Comparison of ENCODE assay signal across 22 cellular contexts in the genomic region with DNA sequence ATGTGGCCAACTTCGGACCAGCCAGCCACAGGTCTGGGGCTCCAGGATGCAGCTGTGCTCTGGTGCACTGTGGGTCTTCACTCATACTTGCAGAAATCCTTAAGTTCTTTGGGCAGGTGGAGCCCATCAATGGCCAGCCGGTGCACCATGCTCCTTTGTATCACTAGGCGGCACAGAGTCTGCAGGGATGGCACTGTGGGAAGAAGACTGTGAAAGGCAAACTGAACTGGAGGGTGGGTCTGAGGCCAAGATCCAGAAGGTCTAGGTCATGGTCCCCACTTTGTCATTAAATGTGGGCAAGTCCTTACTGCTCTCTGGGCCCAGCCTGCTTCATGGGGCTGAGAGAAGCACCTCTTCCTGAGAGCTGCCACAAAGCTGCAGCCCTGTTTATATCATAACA. TPM values are rescaled to one million over a fixed set of nuclear protein-coding genes. Genes with fewer than 3 reads are reported as not detected.
A peak's percentile ranks its signal among the peaks of the same experiment; 100 is the strongest.
DNase-seq lines count a peak whose midpoint lies in the region; ATAC-seq, FAIRE-seq and TF ChIP-seq lines count a peak whose summit lies in the region.
"Had no signal": no experiment of that assay in that cellular context is flagged by ENCODE, and none has a peak within 500 bp of the region (broad histone marks: within the 10 kb centered on the region; RNA-seq: fewer than 3 reads in every experiment).

No MANE protein-coding gene starts in this region.

- H3K4me2 ChIP-seq in HepG2 (ENCODE audit: low read depth, low read length) = peak overlapping the region; percentile 85

- in situ Hi-C loops in HepG2 (cut with HindIII; ENCODE audit: extremely low pct_ligation_motif_present, low pct_unique_long_range_greater_than_20kb) = no loop called here
- in situ Hi-C loops in KBM-7 (cut with MboI; ENCODE audit: low pct_unique_long_range_greater_than_20kb, low sequenced_read_pairs) = no loop called here

- no TSS peak for BruUV-seq in HepG2 (replicated peaks; lab: Mats Ljungman, UMichigan)

- CTCF ChIA-PET in HepG2 (lab: Yijun Ruan, JAX; ENCODE audit: low intra/inter-chr PET ratio, low total read pairs) (interaction anchor here (2.6 kb wide), 1 partner anchor 74 kb away, joined by 19 read pairs; no protein-coding TSS in a partner anchor), RWPE1 (lab: Yijun Ruan, JAX) (interaction anchor here (0.7 kb wide), 1 partner anchor 17 kb away, joined by 4 read pairs; no protein-coding TSS in a partner anchor)

- H3K27me3 ChIP-seq in HepG2 (ENCODE audit: control insufficient read depth in 1 of 2, insufficient read depth in 2 of 2, low read length in 2 of 2) = no peaks in the 10 kb centered on the region
- H3K27me3 ChIP-seq in right lobe of liver = no peaks in the 10 kb centered on the region
- no peaks in the 10 kb centered on the region for H3K27me3 ChIP-seq in thyroid gland
- H3K27me3 ChIP-seq: Peyer's patch had no signal

- intact Hi-C loops in HepG2 (cut with micrococcal nuclease; ENCODE audit: unreplicated experiment) = loop anchor here (10.0 kb wide), 1 partner anchor 94 kb away; a partner anchor contains a TSS
- intact Hi-C loops in right lobe of liver (cut with DNase I) = loop anchor here in 1 of 2 donors (10.0 kb wide), 1 partner anchor 76 kb away; no protein-coding TSS in a partner anchor
- intact Hi-C loops in thyroid gland (cut with DNase I) = no loop called here

- no peak overlapping the region for H3K27ac ChIP-seq in HepG2 (ENCODE audit: extremely low read length, insufficient read depth, low read length)
- H3K27ac ChIP-seq in right lobe of liver = no peak overlapping the region
- peak overlapping the region; percentile 18 for H3K27ac ChIP-seq in RWPE1
- H3K27ac ChIP-seq in thyroid gland = no peak overlapping the region
- H3K27ac ChIP-seq: Peyer's patch had no signal

- FAIRE-seq in HepG2 (lab: Jason Lieb, UNC) = no peak
- FAIRE-seq: K562 had no signal

- peaks cover 17 to 42% of the 10 kb centered on the region in 2 experiments; a peak in 4 of 5 replicates for H3K36me3 ChIP-seq in HepG2 (replicated peaks in 1 of 2; ENCODE audit: control insufficient read depth in 1 of 2, insufficient read depth in 2 of 2, low read length in 2 of 2)
- H3K36me3 ChIP-seq in right lobe of liver = peaks cover 0 to 9% (median under 1%) of the 10 kb centered on the region in 4 donors
- peaks cover 4 to 5% of the 10 kb centered on the region in 2 donors for H3K36me3 ChIP-seq in thyroid gland

- peaks cover 8% of the 10 kb centered on the region for H3K4me1 Mint-ChIP-seq in type B pancreatic cell (ENCODE audit: unreplicated experiment)

- peak overlapping the region; percentile 22 for H3K4me3 Mint-ChIP-seq in type B pancreatic cell

- no peaks in the 10 kb centered on the region for H3K36me3 Mint-ChIP-seq in type B pancreatic cell

- DNase-seq in HepG2 (ENCODE audit: low spot score) (no peak), right lobe of liver (no peak), RWPE1 (ENCODE audit: low spot score) (no peak), myocyte (ENCODE audit: low read depth) (peak; percentile 46), type B pancreatic cell (ENCODE audit: extremely low spot score, unreplicated experiment) (no peak), thyroid gland (no peak), KBM-7 (no peak), NCI-H187 (lab: John Stamatoyannopoulos, UW) (no peak)
- DNase-seq: AML-193, COR-L47, DMS 273 treated with DMSO at 0.1 percent for 48 hours, DMS79 treated with DMSO at 0.1 percent for 48 hours, H7, MM.1S, NCI-H1092, NCI-H1436 treated with DMSO at 0.1 percent for 48 hours, NCI-H2029, NCI-H345, NCI-H524, NCI-H774, Peyer's patch had no signal

- 90% methylated on average over 3 of the region's 3 CpGs for WGBS in HepG2 (ENCODE audit: low lambda C conversion rate)
- WGBS in right lobe of liver (ENCODE audit: insufficient coverage, low coverage, low lambda C conversion rate, missing lambda C conversion rate) = no CpG with 5 or more reads among the region's 3 CpGs
- WGBS in thyroid gland, 2 donors = 83 to 96% methylated on average over 2 to 3 of the region's 3 CpGs

- TF ChIP-seq POLR2A in HepG2 (IDR thresholded peaks at IDR 0.05; ENCODE audit: insufficient read depth in 1 of 2, low read depth in 2 of 2, low read length in 2 of 2) (peak; percentile 28 to 38; a peak in 2 of 4 replicates), right lobe of liver (IDR thresholded peaks at IDR 0.05) (no peak), thyroid gland (IDR thresholded peaks at IDR 0.05) (no peak)

- POLR2A ChIA-PET in HepG2 (lab: Yijun Ruan, JAX) = interaction anchor here (1.0 to 8.1 kb wide), 10 partner anchors 7 to 57 kb away, joined by 3 to 164 read pairs (median 57); a partner anchor contains a TSS
- POLR2A ChIA-PET in RWPE1 (lab: Yijun Ruan, JAX; ENCODE audit: low non-redundant PET) = no interaction called here

- no peaks in the 10 kb centered on the region for H4K20me1 ChIP-seq in HepG2 (ENCODE audit: insufficient read depth, low read length)

- TF ChIP-seq CTCF in HepG2 (CRISPR knock-in tag; IDR thresholded peaks at IDR 0.05) (no peak), right lobe of liver (IDR thresholded peaks at IDR 0.05) (no peak), RWPE1 (conservative IDR thresholded peaks at IDR 0.05; ENCODE audit: low read depth) (no peak), type B pancreatic cell (conservative IDR thresholded peaks at IDR 0.05) (no peak), thyroid gland (IDR thresholded peaks at IDR 0.05) (no peak)

- no peak overlapping the region for H3K27ac Mint-ChIP-seq in type B pancreatic cell

- no peaks in the 10 kb centered on the region for H3K27me3 Mint-ChIP-seq in type B pancreatic cell

- H3K9ac ChIP-seq in HepG2 (ENCODE audit: insufficient read depth, low read depth, low read length) = peak overlapping the region; percentile 87

- H3K4me3 ChIP-seq in HepG2 (replicated peaks in 1 of 3; ENCODE audit: insufficient read depth in 1 of 3, low read depth in 2 of 3, low read length in 3 of 3) = 0 out of 6 replicates have a peak overlapping the region, but pooled peaks of 1 of the 3 experiments have one; percentile 98
- no peak overlapping the region for H3K4me3 ChIP-seq in right lobe of liver
- no peak overlapping the region for H3K4me3 ChIP-seq in thyroid gland (replicated peaks in 1 of 3)
- H3K4me3 ChIP-seq: K562 had no signal

- H3K79me2 ChIP-seq in HepG2 (ENCODE audit: insufficient read depth, low read length) = peaks cover 32% of the 10 kb centered on the region

- no peak for TF ChIP-seq RAD21 in HepG2 (CRISPR knock-in tag; IDR thresholded peaks at IDR 0.05)

- no peak for ATAC-seq in HepG2
- no peak for ATAC-seq in right lobe of liver
- ATAC-seq: K562 had no signal

- no peak for TF ChIP-seq EP300 in HepG2 (IDR thresholded peaks at IDR 0.05; ENCODE audit: low read depth in 2 of 2, low read length in 2 of 2)
- TF ChIP-seq EP300 in HepG2 (CRISPR knock-in tag; IDR thresholded peaks at IDR 0.05; ENCODE audit: borderline replicate concordance) = no peak

- H3K9me3 ChIP-seq in HepG2 (ENCODE audit: low read length) (no peaks in the 10 kb centered on the region), right lobe of liver (no peaks in the 10 kb centered on the region), thyroid gland (no peaks in the 10 kb centered on the region)
- H3K9me3 ChIP-seq: Peyer's patch had no signal

- H3K4me1 ChIP-seq in HepG2 (ENCODE audit: insufficient read depth, low read length) (peaks cover 53% of the 10 kb centered on the region), right lobe of liver (peaks cover 0 to 38% (median 6%) of the 10 kb centered on the region in 4 donors), thyroid gland (peaks cover 10 to 28% of the 10 kb centered on the region in 2 donors)

- no peaks in the 10 kb centered on the region for H3K9me3 Mint-ChIP-seq in type B pancreatic cell

- no peak overlapping the region for H2AFZ ChIP-seq in HepG2 (ENCODE audit: low read length)

RNA-seq across cellular contexts. Expression of a gene that starts 1.3 kb away (rescaled TPM):
- total RNA-seq in HepG2 (2016; rRNA removed; fragmentation: Illumina TruSeq; extraction: Trizol) (3.3 and 7.6 TPM in 2 replicates), right lobe of liver (1 to 10 TPM in 5 of 6 experiments, under 1 TPM in 1; 0.50 to 3.2 (median 2.0) TPM), myocyte (5.9 and 10.2 TPM in 2 replicates), type B pancreatic cell (ENCODE audit: low replicate concordance) (2.6 and 4.2 TPM in 2 replicates), thyroid gland (1 to 10 TPM in 3 of 4 donors, not detected in 1; 3.0 to 8.8 (median 5.0) TPM)
- 0.35 and 0.40 TPM in 2 replicates for total RNA-seq in HepG2 (2016; cell fraction: cytosol; rRNA removed; fragmentation: Illumina TruSeq; extraction: Trizol; ENCODE audit: low read depth)
- total RNA-seq in HepG2 (2016; cell fraction: insoluble cytoplasmic fraction; rRNA removed; fragmentation: Illumina TruSeq; extraction: Trizol) = 2.3 and 8.1 TPM in 2 replicates
- 2.3 TPM in 2 replicates for total RNA-seq in HepG2 (2016; cell fraction: membrane; rRNA removed; fragmentation: Illumina TruSeq; extraction: Trizol)
- total RNA-seq in HepG2 (2016; cell fraction: nucleus; rRNA removed; fragmentation: Illumina TruSeq; extraction: Trizol) = 13.0 and 19.1 TPM in 2 replicates
- polyA plus RNA-seq in HepG2 (2011; rRNA removed) = 4.8 and 8.9 TPM in 2 replicates
- polyA plus RNA-seq in HepG2 (2011; cell fraction: cytosol; rRNA removed) = 1.8 and 3.7 TPM in 2 replicates
- polyA plus RNA-seq in HepG2 (2011; cell fraction: nucleus; rRNA removed) = 44.5 and 49.8 TPM in 2 replicates
- polyA plus RNA-seq in HepG2 (2012) = 2.1 and 3.2 TPM in 2 replicates
- 0.34 and 0.51 TPM in 2 replicates for polyA plus RNA-seq in HepG2 (2016; cell fraction: cytosol; fragmentation: Illumina TruSeq; extraction: Trizol; ENCODE audit: low read depth)
- 1.0 and 1.7 TPM in 2 replicates for polyA plus RNA-seq in HepG2 (2016; cell fraction: insoluble cytoplasmic fraction; fragmentation: Illumina TruSeq; extraction: Trizol; ENCODE audit: low read depth)
- polyA plus RNA-seq in HepG2 (2016; cell fraction: membrane; fragmentation: Illumina TruSeq; extraction: Trizol; ENCODE audit: low read depth) = 0.37 and 1.7 TPM in 2 replicates
- polyA plus RNA-seq in HepG2 (2016; cell fraction: nucleus; fragmentation: Illumina TruSeq; extraction: Trizol; ENCODE audit: insufficient read depth, low read depth) = 23.9 and 34.2 TPM in 2 replicates
- polyA minus RNA-seq in HepG2 (2011; rRNA and poly(A)+ RNA removed; ENCODE audit: low replicate concordance) = 3.0 and 7.4 TPM in 2 replicates
- polyA minus RNA-seq in HepG2 (2011; cell fraction: cytosol; rRNA and poly(A)+ RNA removed) = 1.8 and 2.4 TPM in 2 replicates
- polyA minus RNA-seq in HepG2 (2011; cell fraction: nucleus; rRNA and poly(A)+ RNA removed) = 19.0 and 20.9 TPM in 2 replicates
- 2.1 TPM for polyA plus RNA-seq in myocyte (2012)

RNA-seq across cellular contexts. Expression of a gene that starts 2.3 kb away (rescaled TPM):
- total RNA-seq in HepG2 (2016; rRNA removed; fragmentation: Illumina TruSeq; extraction: Trizol) (4.1 and 9.7 TPM in 2 replicates), right lobe of liver (1 to 10 TPM; 3.6 to 8.8 (median 5.4) TPM), myocyte (34.3 and 35.1 TPM in 2 replicates), type B pancreatic cell (ENCODE audit: low replicate concordance) (6.4 TPM in 2 replicates), thyroid gland (10 to 100 TPM; 12.6 to 17.4 (median 16.1) TPM)
- total RNA-seq in HepG2 (2016; cell fraction: cytosol; rRNA removed; fragmentation: Illumina TruSeq; extraction: Trizol; ENCODE audit: low read depth) = 6.7 and 8.8 TPM in 2 replicates
- 6.0 and 9.5 TPM in 2 replicates for total RNA-seq in HepG2 (2016; cell fraction: insoluble cytoplasmic fraction; rRNA removed; fragmentation: Illumina TruSeq; extraction: Trizol)
- 7.3 and 9.1 TPM in 2 replicates for total RNA-seq in HepG2 (2016; cell fraction: membrane; rRNA removed; fragmentation: Illumina TruSeq; extraction: Trizol)
- total RNA-seq in HepG2 (2016; cell fraction: nucleus; rRNA removed; fragmentation: Illumina TruSeq; extraction: Trizol) = 14.4 and 18.5 TPM in 2 replicates
- polyA plus RNA-seq in HepG2 (2011; rRNA removed) = 7.2 and 12.2 TPM in 2 replicates
- 3.7 and 6.3 TPM in 2 replicates for polyA plus RNA-seq in HepG2 (2011; cell fraction: cytosol; rRNA removed)
- polyA plus RNA-seq in HepG2 (2011; cell fraction: nucleus; rRNA removed) = 57.9 and 58.9 TPM in 2 replicates
- 4.2 and 4.6 TPM in 2 replicates for polyA plus RNA-seq in HepG2 (2012)
- polyA plus RNA-seq in HepG2 (2016; cell fraction: cytosol; fragmentation: Illumina TruSeq; extraction: Trizol; ENCODE audit: low read depth) = 4.1 and 4.3 TPM in 2 replicates
- 4.2 and 4.9 TPM in 2 replicates for polyA plus RNA-seq in HepG2 (2016; cell fraction: insoluble cytoplasmic fraction; fragmentation: Illumina TruSeq; extraction: Trizol; ENCODE audit: low read depth)
- polyA plus RNA-seq in HepG2 (2016; cell fraction: membrane; fragmentation: Illumina TruSeq; extraction: Trizol; ENCODE audit: low read depth) = 3.9 and 4.0 TPM in 2 replicates
- 18.5 and 19.4 TPM in 2 replicates for polyA plus RNA-seq in HepG2 (2016; cell fraction: nucleus; fragmentation: Illumina TruSeq; extraction: Trizol; ENCODE audit: insufficient read depth, low read depth)
- 1.3 and 16.0 TPM in 2 replicates for polyA minus RNA-seq in HepG2 (2011; rRNA and poly(A)+ RNA removed; ENCODE audit: low replicate concordance)
- 1.9 and 2.1 TPM in 2 replicates for polyA minus RNA-seq in HepG2 (2011; cell fraction: cytosol; rRNA and poly(A)+ RNA removed)
- 24.2 and 27.4 TPM in 2 replicates for polyA minus RNA-seq in HepG2 (2011; cell fraction: nucleus; rRNA and poly(A)+ RNA removed)
- polyA plus RNA-seq in myocyte (2012) = 10.3 TPM

RNA-seq across cellular contexts. Expression of a gene that starts 2.5 kb away (rescaled TPM):
- total RNA-seq in HepG2 (2016; rRNA removed; fragmentation: Illumina TruSeq; extraction: Trizol) (63.8 and 202 TPM in 2 replicates), right lobe of liver (100 to 1,000 TPM in 3 of 6 experiments, 10 to 100 TPM in 3; 54.4 to 194 (median 134) TPM), myocyte (218 and 227 TPM in 2 replicates), type B pancreatic cell (ENCODE audit: low replicate concordance) (142 and 174 TPM in 2 replicates), thyroid gland (100 to 1,000 TPM in 1 of 4 donors, 10 to 100 TPM in 3; 42.7 to 103 (median 51.3) TPM)
- 83.9 and 87.3 TPM in 2 replicates for total RNA-seq in HepG2 (2016; cell fraction: cytosol; rRNA removed; fragmentation: Illumina TruSeq; extraction: Trizol; ENCODE audit: low read depth)
- 57.2 and 212 TPM in 2 replicates for total RNA-seq in HepG2 (2016; cell fraction: insoluble cytoplasmic fraction; rRNA removed; fragmentation: Illumina TruSeq; extraction: Trizol)
- total RNA-seq in HepG2 (2016; cell fraction: membrane; rRNA removed; fragmentation: Illumina TruSeq; extraction: Trizol) = 50.4 and 53.1 TPM in 2 replicates
- total RNA-seq in HepG2 (2016; cell fraction: nucleus; rRNA removed; fragmentation: Illumina TruSeq; extraction: Trizol) = 213 and 263 TPM in 2 replicates
- 222 and 231 TPM in 2 replicates for polyA plus RNA-seq in HepG2 (2011; rRNA removed)
- 240 and 265 TPM in 2 replicates for polyA plus RNA-seq in HepG2 (2011; cell fraction: cytosol; rRNA removed)
- polyA plus RNA-seq in HepG2 (2011; cell fraction: nucleus; rRNA removed) = 851 and 910 TPM in 2 replicates
- 102 and 105 TPM in 2 replicates for polyA plus RNA-seq in HepG2 (2012)
- 37.4 and 39.2 TPM in 2 replicates for polyA plus RNA-seq in HepG2 (2016; cell fraction: cytosol; fragmentation: Illumina TruSeq; extraction: Trizol; ENCODE audit: low read depth)
- polyA plus RNA-seq in HepG2 (2016; cell fraction: insoluble cytoplasmic fraction; fragmentation: Illumina TruSeq; extraction: Trizol; ENCODE audit: low read depth) = 82.4 and 101 TPM in 2 replicates
- 45.6 and 51.6 TPM in 2 replicates for polyA plus RNA-seq in HepG2 (2016; cell fraction: membrane; fragmentation: Illumina TruSeq; extraction: Trizol; ENCODE audit: low read depth)
- polyA plus RNA-seq in HepG2 (2016; cell fraction: nucleus; fragmentation: Illumina TruSeq; extraction: Trizol; ENCODE audit: insufficient read depth, low read depth) = 573 and 587 TPM in 2 replicates
- polyA minus RNA-seq in HepG2 (2011; rRNA and poly(A)+ RNA removed; ENCODE audit: low replicate concordance) = 289 and 410 TPM in 2 replicates
- polyA minus RNA-seq in HepG2 (2011; cell fraction: cytosol; rRNA and poly(A)+ RNA removed) = 109 and 118 TPM in 2 replicates
- polyA minus RNA-seq in HepG2 (2011; cell fraction: nucleus; rRNA and poly(A)+ RNA removed) = 292 and 323 TPM in 2 replicates
- polyA plus RNA-seq in myocyte (2012) = 251 TPM

RNA-seq across cellular contexts. Expression of a gene that starts 7.7 kb away (rescaled TPM):
- total RNA-seq in HepG2 (2016; rRNA removed; fragmentation: Illumina TruSeq; extraction: Trizol) (11.7 and 16.5 TPM in 2 replicates), right lobe of liver (1 to 10 TPM; 2.4 to 3.3 (median 3.1) TPM), myocyte (10.4 and 11.4 TPM in 2 replicates), type B pancreatic cell (ENCODE audit: low replicate concordance) (17.1 and 17.3 TPM in 2 replicates), thyroid gland (10 to 100 TPM in 2 of 4 donors, 1 to 10 TPM in 2; 7.7 to 14.6 (median 10.9) TPM)
- 3.2 and 3.6 TPM in 2 replicates for total RNA-seq in HepG2 (2016; cell fraction: cytosol; rRNA removed; fragmentation: Illumina TruSeq; extraction: Trizol; ENCODE audit: low read depth)
- total RNA-seq in HepG2 (2016; cell fraction: insoluble cytoplasmic fraction; rRNA removed; fragmentation: Illumina TruSeq; extraction: Trizol) = 12.7 and 15.4 TPM in 2 replicates
- total RNA-seq in HepG2 (2016; cell fraction: membrane; rRNA removed; fragmentation: Illumina TruSeq; extraction: Trizol) = 11.0 and 11.3 TPM in 2 replicates
- 5.7 and 7.6 TPM in 2 replicates for total RNA-seq in HepG2 (2016; cell fraction: nucleus; rRNA removed; fragmentation: Illumina TruSeq; extraction: Trizol)
- polyA plus RNA-seq in HepG2 (2011; rRNA removed) = 9.0 and 9.5 TPM in 2 replicates
- 7.0 and 7.5 TPM in 2 replicates for polyA plus RNA-seq in HepG2 (2011; cell fraction: cytosol; rRNA removed)
- 12.5 and 14.3 TPM in 2 replicates for polyA plus RNA-seq in HepG2 (2011; cell fraction: nucleus; rRNA removed)
- polyA plus RNA-seq in HepG2 (2012) = 10.5 and 11.2 TPM in 2 replicates
- 2.1 TPM in 2 replicates for polyA plus RNA-seq in HepG2 (2016; cell fraction: cytosol; fragmentation: Illumina TruSeq; extraction: Trizol; ENCODE audit: low read depth)
- polyA plus RNA-seq in HepG2 (2016; cell fraction: insoluble cytoplasmic fraction; fragmentation: Illumina TruSeq; extraction: Trizol; ENCODE audit: low read depth) = 13.3 and 15.8 TPM in 2 replicates
- 5.7 and 6.2 TPM in 2 replicates for polyA plus RNA-seq in HepG2 (2016; cell fraction: membrane; fragmentation: Illumina TruSeq; extraction: Trizol; ENCODE audit: low read depth)
- 12.4 and 13.9 TPM in 2 replicates for polyA plus RNA-seq in HepG2 (2016; cell fraction: nucleus; fragmentation: Illumina TruSeq; extraction: Trizol; ENCODE audit: insufficient read depth, low read depth)
- polyA minus RNA-seq in HepG2 (2011; rRNA and poly(A)+ RNA removed; ENCODE audit: low replicate concordance) = 41.6 and 51.8 TPM in 2 replicates
- 12.9 and 15.0 TPM in 2 replicates for polyA minus RNA-seq in HepG2 (2011; cell fraction: cytosol; rRNA and poly(A)+ RNA removed)
- polyA minus RNA-seq in HepG2 (2011; cell fraction: nucleus; rRNA and poly(A)+ RNA removed) = 10.4 and 12.7 TPM in 2 replicates
- 8.7 TPM for polyA plus RNA-seq in myocyte (2012)

RNA-seq across cellular contexts. Expression of a gene that starts 23.3 kb away (rescaled TPM):
- 7.0 and 16.9 TPM in 2 replicates for total RNA-seq in HepG2 (2016; rRNA removed; fragmentation: Illumina TruSeq; extraction: Trizol)
- 3.6 and 5.4 TPM in 2 replicates for total RNA-seq in HepG2 (2016; cell fraction: cytosol; rRNA removed; fragmentation: Illumina TruSeq; extraction: Trizol; ENCODE audit: low read depth)
- 5.7 and 18.2 TPM in 2 replicates for total RNA-seq in HepG2 (2016; cell fraction: insoluble cytoplasmic fraction; rRNA removed; fragmentation: Illumina TruSeq; extraction: Trizol)
- total RNA-seq in HepG2 (2016; cell fraction: membrane; rRNA removed; fragmentation: Illumina TruSeq; extraction: Trizol) = 6.1 and 6.9 TPM in 2 replicates
- 18.3 and 22.2 TPM in 2 replicates for total RNA-seq in HepG2 (2016; cell fraction: nucleus; rRNA removed; fragmentation: Illumina TruSeq; extraction: Trizol)
- 28.6 and 30.7 TPM in 2 replicates for polyA plus RNA-seq in HepG2 (2011; rRNA removed)
- 26.4 and 36.2 TPM in 2 replicates for polyA plus RNA-seq in HepG2 (2011; cell fraction: cytosol; rRNA removed)
- 25.4 and 33.0 TPM in 2 replicates for polyA plus RNA-seq in HepG2 (2011; cell fraction: nucleus; rRNA removed)
- 13.5 and 20.7 TPM in 2 replicates for polyA plus RNA-seq in HepG2 (2012)
- polyA plus RNA-seq in HepG2 (2016; cell fraction: cytosol; fragmentation: Illumina TruSeq; extraction: Trizol; ENCODE audit: low read depth) = 6.3 and 6.9 TPM in 2 replicates
- 7.2 and 10.5 TPM in 2 replicates for polyA plus RNA-seq in HepG2 (2016; cell fraction: insoluble cytoplasmic fraction; fragmentation: Illumina TruSeq; extraction: Trizol; ENCODE audit: low read depth)
- 7.7 and 8.9 TPM in 2 replicates for polyA plus RNA-seq in HepG2 (2016; cell fraction: membrane; fragmentation: Illumina TruSeq; extraction: Trizol; ENCODE audit: low read depth)
- 31.7 and 37.7 TPM in 2 replicates for polyA plus RNA-seq in HepG2 (2016; cell fraction: nucleus; fragmentation: Illumina TruSeq; extraction: Trizol; ENCODE audit: insufficient read depth, low read depth)
- polyA minus RNA-seq in HepG2 (2011; rRNA and poly(A)+ RNA removed; ENCODE audit: low replicate concordance) = 3.3 and 51.4 TPM in 2 replicates
- 17.1 and 20.1 TPM in 2 replicates for polyA minus RNA-seq in HepG2 (2011; cell fraction: cytosol; rRNA and poly(A)+ RNA removed)
- polyA minus RNA-seq in HepG2 (2011; cell fraction: nucleus; rRNA and poly(A)+ RNA removed) = 8.1 and 10.7 TPM in 2 replicates
- total RNA-seq in right lobe of liver = 10 to 100 TPM in 5 of 6 experiments, 1 to 10 TPM in 1; 9.6 to 70.2 (median 35.6) TPM
- total RNA-seq in myocyte = 12.9 and 14.2 TPM in 2 replicates
- 14.9 TPM for polyA plus RNA-seq in myocyte (2012)
- total RNA-seq in type B pancreatic cell (ENCODE audit: low replicate concordance) = 40.7 and 96.5 TPM in 2 replicates
- total RNA-seq in thyroid gland = 100 to 1,000 TPM in 1 of 4 donors, 10 to 100 TPM in 3; 22.7 to 260 (median 70.1) TPM

Comparison
In these comparisons a context has a peak if more than half of its experiments do, and no peak if none do; other contexts are left out.
1. POLR2A ChIP-seq: peak in HepG2 (2 of 2); none in right lobe of liver (single experiment) and thyroid gland (0 of 2).